13 cellular contexts compared by ENCODE assay signal in genomic region chr7:122018032-122018431, GRCh38.
DNase-seq lines count a peak whose midpoint lies in the region; ATAC-seq and TF ChIP-seq lines count a peak whose summit lies in the region.
"Had no signal": no experiment of that assay in that cellular context is flagged by ENCODE, and none has a peak within 500 bp of the region (broad histone marks: within the 10 kb centered on the region; RNA-seq: fewer than 3 reads in every experiment).

No MANE protein-coding gene starts in this region.

- no peaks in the 10 kb centered on the region for H3K9me3 ChIP-seq in right lobe of liver
- H3K9me3 ChIP-seq: A549, BE2C had no signal

- WGBS in right lobe of liver (ENCODE audit: insufficient coverage, low coverage, low lambda C conversion rate, missing lambda C conversion rate) = 20% methylated on average over 1 of the region's 1 CpG

- no peaks in the 10 kb centered on the region for H3K27me3 Mint-ChIP-seq in WTC11 (ENCODE audit: low read depth)
- H3K27me3 Mint-ChIP-seq: CD4-positive, alpha-beta memory T cell had no signal

- H3K4me3 ChIP-seq in right lobe of liver = no peak overlapping the region
- H3K4me3 ChIP-seq: A549, K562 had no signal

- no peak for DNase-seq in WTC11 (ENCODE audit: low spot score)
- no peak for DNase-seq in right lobe of liver
- DNase-seq: BE2C; CD4-positive, alpha-beta memory T cell; DMS79 had no signal

- H3K4me1 Mint-ChIP-seq in WTC11 = no peaks in the 10 kb centered on the region
- H3K4me1 Mint-ChIP-seq: CD4-positive, alpha-beta memory T cell had no signal

- H3K4me1 ChIP-seq in right lobe of liver = no peaks in the 10 kb centered on the region
- H3K4me1 ChIP-seq: A549, BE2C had no signal

- POLR2A ChIA-PET in WTC11 (lab: Charles Lee) = no interaction called here

- TF ChIP-seq CTCF in WTC11 (IDR thresholded peaks at IDR 0.05) (no peak), right lobe of liver (IDR thresholded peaks at IDR 0.05) (no peak)

- intact Hi-C loops in right lobe of liver (cut with DNase I) = no loop called here

- 0 out of 2 replicates have a peak overlapping the region, but pooled peaks have one; percentile 17 for H3K27ac Mint-ChIP-seq in WTC11
- H3K27ac Mint-ChIP-seq: CD4-positive, alpha-beta memory T cell had no signal

- no peaks in the 10 kb centered on the region for H3K36me3 ChIP-seq in right lobe of liver
- H3K36me3 ChIP-seq: BE2C had no signal

- H3K27me3 ChIP-seq in right lobe of liver = no peaks in the 10 kb centered on the region
- H3K27me3 ChIP-seq: BE2C had no signal

- no peak overlapping the region for H3K27ac ChIP-seq in right lobe of liver
- H3K27ac ChIP-seq: A549, C4-2B had no signal

- CTCF ChIA-PET in WTC11 (lab: Charles Lee) = no interaction called here

- TF ChIP-seq POLR2A in right lobe of liver (IDR thresholded peaks at IDR 0.05) = no peak

- ATAC-seq in HG02852 (IDR thresholded peaks at IDR 0.05; ENCODE audit: unreplicated experiment) (peak; percentile 51), HG03565 (IDR thresholded peaks at IDR 0.05; ENCODE audit: unreplicated experiment) (peak; percentile 65), WTC11 (no peak), GM19035 (IDR thresholded peaks at IDR 0.05; ENCODE audit: unreplicated experiment) (no peak), right lobe of liver (no peak), GM19467 (IDR thresholded peaks at IDR 0.05; ENCODE audit: unreplicated experiment) (no peak)
- ATAC-seq: A549, HCT116, K562 had no signal

- no peaks in the 10 kb centered on the region for H3K9me3 Mint-ChIP-seq in WTC11
- H3K9me3 Mint-ChIP-seq: CD4-positive, alpha-beta memory T cell had no signal

- H3K4me3 Mint-ChIP-seq in WTC11 = no peak overlapping the region
- H3K4me3 Mint-ChIP-seq: CD4-positive, alpha-beta memory T cell had no signal

- peaks cover 9% of the 10 kb centered on the region for H3K36me3 Mint-ChIP-seq in WTC11
- H3K36me3 Mint-ChIP-seq: CD4-positive, alpha-beta memory T cell had no signal

TF ChIP-seq in WTC11, 78 proteins besides CTCF, POLR2A, EP300 and RAD21:
- no peak for TF ChIP-seq ATF1 (CRISPR knock-in tag; IDR thresholded peaks at IDR 0.05)

Comparison
In these comparisons a context has a peak if more than half of its experiments do, and no peak if none do; other contexts are left out.
1. ATAC-seq: peak in HG02852 (single experiment) and HG03565 (single experiment); none in WTC11 (single experiment), GM19035 (single experiment), right lobe of liver (0 of 4) and GM19467 (single experiment).